8 cellular contexts compared by ENCODE assay signal in genomic region chr2:113604085-113604477, GRCh38. TPM values are rescaled to one million over a fixed set of nuclear protein-coding genes. Genes with fewer than 3 reads are reported as not detected.
DNase-seq lines count a peak whose midpoint lies in the region; ATAC-seq and TF ChIP-seq lines count a peak whose summit lies in the region.
"Not testable (repeated sequence)": the region's sequence is repeated elsewhere in the genome, so short reads cannot be mapped to it uniquely, and the experiment has no call there.

No MANE protein-coding gene starts in this region.

- POLR2A ChIA-PET in SK-N-SH (lab: Yijun Ruan, JAX) = not testable (repeated sequence)

- 5% methylated on average over 8 of the region's 20 CpGs for WGBS in SK-N-SH (ENCODE audit: low lambda C conversion rate)
- WGBS in suprapubic skin = 34% methylated on average over 7 of the region's 20 CpGs

- not testable (repeated sequence) for H3K36me3 ChIP-seq in SK-N-SH (replicated peaks in 1 of 2; ENCODE audit: control insufficient read depth in 1 of 2, insufficient read depth in 2 of 2, low read length in 1 of 2); gastrocnemius medialis; suprapubic skin

- DNase-seq in EL = peak; percentile 85
- DNase-seq in SK-N-SH = peak; percentile 66
- peak; percentile 97 for DNase-seq in activated effector memory CD4-positive, alpha-beta T cell treated with anti-CD3 and anti-CD28 coated beads, Interleukin-2, amount 50 U/mL, for 16 hours
- peak; percentile 70 for DNase-seq in epithelial cell of prostate (ENCODE audit: low read depth, low spot score)
- peak; percentile 94 for DNase-seq in left kidney (ENCODE audit: low read depth, low spot score)
- peak; percentile 86 to 94 for DNase-seq in gastrocnemius medialis
- peak; percentile 91 to 96 for DNase-seq in suprapubic skin (ENCODE audit: low spot score in 2 of 2)

- TF ChIP-seq CTCF in SK-N-SH (IDR thresholded peaks at IDR 0.05) (peak; percentile 98), gastrocnemius medialis (IDR thresholded peaks at IDR 0.05 in 4 of 5, conservative IDR thresholded peaks at IDR 0.05 in 1 of 5) (peak; percentile 98 to 100 (median 100)), suprapubic skin (IDR thresholded peaks at IDR 0.05) (peak; percentile 100)

- peak overlapping the region; percentile 76; the same call in 1 of the 2 replicates for H2AFZ ChIP-seq in SK-N-SH (ENCODE audit: low read depth)

- CTCF ChIA-PET in SK-N-SH (lab: Yijun Ruan, JAX) = interaction anchor here (1.0 to 1.3 kb wide), 3 partner anchors 81 to 103 kb away, joined by 3 to 5 read pairs (median 4); no protein-coding TSS in a partner anchor

- TF ChIP-seq RAD21 in SK-N-SH (IDR thresholded peaks at IDR 0.05; ENCODE audit: low read length) = peak; percentile 66

- not testable (repeated sequence) for H3K27me3 ChIP-seq in SK-N-SH (ENCODE audit: insufficient read depth); gastrocnemius medialis; suprapubic skin

- not testable (repeated sequence) for H3K79me2 ChIP-seq in SK-N-SH (ENCODE audit: insufficient read depth)

- intact Hi-C loops in gastrocnemius medialis (cut with DNase I; ENCODE audit: low total_unique reads) = loop anchor here (5.0 kb wide), 1 partner anchor 153 kb away; the partner anchor contains the start of gene SLC35F5

- peak overlapping the region; percentile 53; the same call in 1 of the 2 replicates for H3K9ac ChIP-seq in SK-N-SH

- H3K4me1 ChIP-seq in SK-N-SH (ENCODE audit: control insufficient read depth in 1 of 2, insufficient read depth in 2 of 2, low read depth in 1 of 2, low read length in 1 of 2); gastrocnemius medialis; suprapubic skin: not testable (repeated sequence)

- H3K27ac ChIP-seq in SK-N-SH (ENCODE audit: low read depth in 2 of 2, low read length in 1 of 2) (peak overlapping the region in 1 of 2 experiments; percentile 85; a peak in 2 of 4 replicates), epithelial cell of prostate (peak overlapping the region; percentile 53), gastrocnemius medialis (peak overlapping the region; percentile 79 to 95 (median 90)), suprapubic skin (peak overlapping the region; percentile 90)

- H3K9me3 ChIP-seq in SK-N-SH, gastrocnemius medialis, suprapubic skin: not testable (repeated sequence)

- not testable (repeated sequence) for H4K20me1 ChIP-seq in SK-N-SH (ENCODE audit: insufficient read depth)

- H3K4me2 ChIP-seq in SK-N-SH = peak overlapping the region; percentile 44

- H3K4me3 ChIP-seq in SK-N-SH (ENCODE audit: low read depth in 2 of 2, low read length in 1 of 2) (peak overlapping the region; percentile 59 to 62), gastrocnemius medialis (peak overlapping the region; percentile 60 to 76 (median 70)), suprapubic skin (peak overlapping the region; percentile 58)

- not testable (repeated sequence) for TF ChIP-seq POLR2A in gastrocnemius medialis (IDR thresholded peaks at IDR 0.05); suprapubic skin (IDR thresholded peaks at IDR 0.05)

- in situ Hi-C loops in gastrocnemius medialis (cut with MboI; ENCODE audit: low sequenced_read_pairs in 4 of 4) = not testable (repeated sequence)

- peak; percentile 62 for ATAC-seq in HG03159 (IDR thresholded peaks at IDR 0.05; ENCODE audit: unreplicated experiment)
- ATAC-seq in gastrocnemius medialis = peak in 1 of 2 donors; percentile 32

- not testable (repeated sequence) for H3K9me2 ChIP-seq in SK-N-SH

- not testable (repeated sequence) for H3F3A ChIP-seq in SK-N-SH (replicated peaks; ENCODE audit: insufficient read depth)

- TF ChIP-seq EP300 in SK-N-SH (IDR thresholded peaks at IDR 0.05; ENCODE audit: borderline replicate concordance in 1 of 2, low read depth in 1 of 2, low read length in 1 of 2); suprapubic skin (IDR thresholded peaks at IDR 0.05): not testable (repeated sequence)

TF ChIP-seq in SK-N-SH, 30 proteins besides CTCF, POLR2A, EP300 and RAD21:
- TF ChIP-seq, protein P1, sequence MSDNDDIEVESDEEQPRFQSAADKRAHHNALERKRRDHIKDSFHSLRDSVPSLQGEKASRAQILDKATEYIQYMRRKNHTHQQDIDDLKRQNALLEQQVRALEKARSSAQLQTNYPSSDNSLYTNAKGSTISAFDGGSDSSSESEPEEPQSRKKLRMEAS (IDR thresholded peaks at IDR 0.05; ENCODE audit: low read depth) = peak; percentile 14; the same call in 1 of the 2 replicates
- TF ChIP-seq SMC3 (IDR thresholded peaks at IDR 0.05; ENCODE audit: low read depth, low read length) (peak; percentile 77), ZBTB33 (IDR thresholded peaks at IDR 0.05; ENCODE audit: borderline replicate concordance, low read depth) (peak; percentile 52; the same call in 1 of the 2 replicates), FOXM1 (IDR thresholded peaks at IDR 0.05; ENCODE audit: low read depth) (0 out of 2 replicates have a peak, but pooled peaks have one; percentile 30), SIN3A (IDR thresholded peaks at IDR 0.05; ENCODE audit: borderline replicate concordance, low read depth, low read length) (0 out of 2 replicates have a peak, but pooled peaks have one; percentile 8), CHD2 (IDR thresholded peaks at IDR 0.05; ENCODE audit: low read length, partially characterized antibody) (peak; percentile 25), MXI1 (IDR thresholded peaks at IDR 0.05; ENCODE audit: low read depth, low read length) (0 out of 2 replicates have a peak, but pooled peaks have one; percentile 30)
TF ChIP-seq in SK-N-SH: peak in this region for 7; not testable (repeated sequence) for 23.

RNA-seq across cellular contexts. Expression of gene RABL2A, which starts 23.0 kb away (rescaled TPM):
- polyA plus RNA-seq in SK-N-SH (2012; rRNA removed) = 26.4 and 30.3 TPM in 2 replicates
- polyA plus RNA-seq in SK-N-SH (2012; cell fraction: cytosol; rRNA removed) = 11.6 and 15.4 TPM in 2 replicates
- polyA plus RNA-seq in SK-N-SH (2012; cell fraction: nucleus; rRNA removed) = 149 and 183 TPM in 2 replicates
- total RNA-seq in gastrocnemius medialis (1 to 10 TPM; 1.2 to 5.2 (median 2.7) TPM), suprapubic skin (10 to 100 TPM; 11.9 to 28.8 (median 17.7) TPM)
